In genomic region chr7:45111298-45112223, GRCh38 we compare ENCODE assay signal across 1 cellular context.
TF ChIP-seq lines count a peak whose summit lies in the region.

Gene TBRG4 (minus strand): TSS chr7:45111697. CDS start chr7:45109237, 2,460 bp downstream.

TF ChIP-seq in K562, 482 proteins besides CTCF, POLR2A, EP300 and RAD21 (continued from another document and continues in another):
- TF ChIP-seq ZBTB11 (CRISPR knock-in tag; IDR thresholded peaks at IDR 0.05) (peak in 1 of 3 experiments; percentile 82; a peak in 2 of 6 replicates), RERE (CRISPR knock-in tag; IDR thresholded peaks at IDR 0.05; ENCODE audit: borderline replicate concordance) (no peak), ETV1 (tag; conservative IDR thresholded peaks at IDR 0.05; ENCODE audit: low read depth) (peak; percentile 99), KHSRP (IDR thresholded peaks at IDR 0.05) (peak; percentile 85), SP1 (CRISPR knock-in tag; IDR thresholded peaks at IDR 0.05) (peak; percentile 96), ATF3 (IDR thresholded peaks at IDR 0.05) (peak; percentile 46; the same call in 1 of the 2 replicates), ATF3 (CRISPR knock-in tag; conservative IDR thresholded peaks at IDR 0.05) (no peak), BCLAF1 (IDR thresholded peaks at IDR 0.05; ENCODE audit: borderline replicate concordance in 1 of 2, control insufficient read depth in 1 of 2, low read depth in 2 of 2, low read length in 1 of 2) (0 out of 4 replicates have a peak, but pooled peaks of 1 of the 2 experiments have one; percentile 58), CGGBP1 (CRISPR knock-in tag; IDR thresholded peaks at IDR 0.05) (no peak), RBM14 (IDR thresholded peaks at IDR 0.05; ENCODE audit: borderline replicate concordance, insufficient read depth, low read depth, low read length) (peak; percentile 27; the same call in 1 of the 2 replicates), AFF1 (IDR thresholded peaks at IDR 0.05; ENCODE audit: low read depth in 1 of 2, partially characterized antibody in 2 of 2) (peak; percentile 37 to 62), FOXP4 (CRISPR knock-in tag; IDR thresholded peaks at IDR 0.05; ENCODE audit: borderline replicate concordance) (peak; percentile 14), MLLT1 (IDR thresholded peaks at IDR 0.05) (peak; percentile 31 to 88; a peak in 3 of 4 replicates), NKRF (IDR thresholded peaks at IDR 0.05; ENCODE audit: borderline replicate concordance) (peak; percentile 100), SNAPC5 (CRISPR knock-in tag; IDR thresholded peaks at IDR 0.05) (no peak), MTA1 (IDR thresholded peaks at IDR 0.05; ENCODE audit: borderline replicate concordance) (peak; percentile 100), MTA3 (IDR thresholded peaks at IDR 0.05; ENCODE audit: borderline replicate concordance) (peak; percentile 92), ZNF124 (CRISPR knock-in tag; IDR thresholded peaks at IDR 0.05) (no peak), RBFOX2 (IDR thresholded peaks at IDR 0.05; ENCODE audit: low read depth, low read length) (peak; percentile 99), NELFE (IDR thresholded peaks at IDR 0.05; ENCODE audit: insufficient read depth, insufficient read length) (no peak), ZNF282 (CRISPR knock-in tag; IDR thresholded peaks at IDR 0.05) (peak; percentile 83; the same call in 1 of the 2 replicates)
